27 cellular contexts compared by ENCODE assay signal in genomic region chr10:80805343-80806020, GRCh38.
"Had no signal": no experiment of that assay in that cellular context is flagged by ENCODE, and none has a peak within 500 bp of the region (broad histone marks: within the 10 kb centered on the region; RNA-seq: fewer than 3 reads in every experiment).

No MANE protein-coding gene starts in this region.

- H3K27ac Mint-ChIP-seq: natural killer cell; progenitor cell of endocrine pancreas; stimulated activated naive CD8-positive, alpha-beta T cell treated with anti-CD3 and anti-CD28 coated beads, Interleukin-15, amount 100 ng/mL, for 72 hours had no signal

- FAIRE-seq: colon, endothelial cell of umbilical vein, keratinocyte, small intestine had no signal

- H3K79me2 ChIP-seq: parathyroid adenoma had no signal

- H3K4me1 ChIP-seq: esophagus muscularis mucosa, lower lobe of right lung, right lobe of liver, suprapubic skin, transverse colon, upper lobe of right lung, uterus had no signal

- H3K4me1 Mint-ChIP-seq: natural killer cell; neural crest cell; stimulated activated naive CD8-positive, alpha-beta T cell treated with anti-CD3 and anti-CD28 coated beads, Interleukin-15, amount 100 ng/mL, for 72 hours had no signal

- H3K4me3 Mint-ChIP-seq: natural killer cell; neural crest cell; stimulated activated naive CD8-positive, alpha-beta T cell treated with anti-CD3 and anti-CD28 coated beads, Interleukin-15, amount 100 ng/mL, for 72 hours had no signal

- H3K36me3 Mint-ChIP-seq: natural killer cell had no signal

- H3K27me3 Mint-ChIP-seq: progenitor cell of endocrine pancreas; stimulated activated naive CD8-positive, alpha-beta T cell treated with anti-CD3 and anti-CD28 coated beads, Interleukin-15, amount 100 ng/mL, for 72 hours had no signal

- DNase-seq: dorsolateral prefrontal cortex; effector CD8-positive, alpha-beta T cell; foreskin melanocyte; glutamatergic neuron; hypothalamus; left ventricle myocardium superior; lower lobe of right lung; natural killer cell; right lobe of liver; small intestine; stimulated activated CD4-positive, alpha-beta T cell treated with anti-CD3 and anti-CD28 coated beads, Interleukin-12 subunit alpha, Interleukin-12 subunit beta, amount 100 ng/mL, for 4 hours; stimulated activated CD4-positive, alpha-beta T cell treated with anti-CD3 and anti-CD28 coated beads, Interleukin-1b, Interleukin-23, amount 100 ng/mL, for 48 hours; stimulated activated CD4-positive, alpha-beta T cell treated with anti-CD3 and anti-CD28 coated beads, Interleukin-4, amount 100 ng/mL, for 1 hour; stimulated activated CD8-positive, alpha-beta memory T cell treated with anti-CD3 and anti-CD28 coated beads, Interleukin-4, amount 100 ng/mL, for 48 hours; stimulated activated naive CD4-positive, alpha-beta T cell; stimulated activated naive CD8-positive, alpha-beta T cell treated with anti-CD3 and anti-CD28 coated beads, Interleukin-15, amount 100 ng/mL, for 72 hours; transverse colon; upper lobe of right lung; uterus had no signal

- H3K27ac ChIP-seq: dorsolateral prefrontal cortex, esophagus muscularis mucosa, lower lobe of right lung, parathyroid adenoma, right lobe of liver, suprapubic skin, transverse colon, upper lobe of right lung, uterus had no signal

- H2AFZ ChIP-seq: parathyroid adenoma had no signal

- H3K36me3 ChIP-seq: esophagus muscularis mucosa, lower lobe of right lung, right lobe of liver, suprapubic skin, transverse colon, upper lobe of right lung, uterus had no signal

- H3K27me3 ChIP-seq: dorsolateral prefrontal cortex, esophagus muscularis mucosa, right lobe of liver, suprapubic skin, transverse colon, upper lobe of right lung, uterus had no signal

- H3K9me3 ChIP-seq: lower lobe of right lung, right lobe of liver, transverse colon, uterus had no signal

- H3K4me3 ChIP-seq: dorsolateral prefrontal cortex, esophagus muscularis mucosa, lower lobe of right lung, right lobe of liver, suprapubic skin, transverse colon, upper lobe of right lung, uterus had no signal

- H3K9ac ChIP-seq: parathyroid adenoma had no signal
